Comparison of ENCODE assay signal across 13 cellular contexts in the genomic region with DNA sequence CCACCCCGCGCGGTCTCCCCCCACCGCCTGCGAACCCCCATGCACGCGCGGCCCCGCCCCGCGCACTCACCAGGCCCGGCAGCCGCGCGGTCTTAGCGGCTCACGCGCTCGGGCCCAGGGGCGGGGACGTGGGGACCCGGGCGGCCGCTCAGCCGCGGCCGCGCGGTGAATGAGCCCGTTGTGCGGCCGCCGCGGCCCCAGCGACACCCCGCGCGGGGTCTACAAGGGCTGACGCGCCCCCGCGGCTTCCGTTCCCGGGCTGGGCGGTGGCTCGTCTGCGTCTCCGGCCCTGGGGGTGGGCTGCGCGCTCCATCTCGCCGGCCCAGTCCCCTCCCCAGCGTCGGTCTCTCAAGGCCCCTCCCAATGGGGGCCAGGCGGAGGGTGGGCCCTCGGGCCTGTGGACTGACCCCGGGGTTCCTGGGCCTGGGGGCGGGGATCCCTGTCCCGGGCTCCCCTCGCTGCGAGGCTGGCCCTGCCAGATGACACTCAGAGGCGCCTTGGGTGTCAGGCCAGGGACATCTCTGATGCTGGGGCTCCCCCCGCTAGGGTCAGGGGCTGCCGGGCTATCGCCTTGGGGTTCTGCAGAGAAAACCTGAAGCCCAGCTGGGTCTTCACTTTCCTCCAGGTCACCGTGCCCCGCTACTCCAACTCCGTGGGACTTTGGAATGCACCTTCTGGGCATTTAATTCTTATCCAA. TPM values are rescaled to one million over a fixed set of nuclear protein-coding genes. Genes with fewer than 3 reads are reported as not detected.
DNase-seq lines count a peak whose midpoint lies in the region; ATAC-seq, FAIRE-seq and TF ChIP-seq lines count a peak whose summit lies in the region.
"Had no signal": no experiment of that assay in that cellular context is flagged by ENCODE, and none has a peak within 500 bp of the region (broad histone marks: within the 10 kb centered on the region; RNA-seq: fewer than 3 reads in every experiment).

No MANE protein-coding gene starts in this region.

- H3K27me3 Mint-ChIP-seq in neural progenitor cell (ENCODE audit: insufficient read depth, low read depth) (peaks cover 41% of the 10 kb centered on the region), chondrocyte (ENCODE audit: low read depth) (peaks cover 6% of the 10 kb centered on the region)

- H3K36me3 ChIP-seq in BE2C, result no peaks in the 10 kb centered on the region
- no peaks in the 10 kb centered on the region for H3K36me3 ChIP-seq in OCI-LY3 (replicated peaks; ENCODE audit: low read depth, low read length)
- H3K36me3 ChIP-seq in neural progenitor cell, result no peaks in the 10 kb centered on the region
- H3K36me3 ChIP-seq: colonic mucosa had no signal

- H4K20me1 ChIP-seq in OCI-LY3 (ENCODE audit: insufficient read depth, low read length) (no peaks in the 10 kb centered on the region), neural progenitor cell (ENCODE audit: low read depth) (peaks cover 37% of the 10 kb centered on the region)

- H3K4me1 ChIP-seq in BE2C, result no peaks in the 10 kb centered on the region
- H3K4me1 ChIP-seq in OCI-LY3 (ENCODE audit: low read length), result peaks cover 8% of the 10 kb centered on the region
- peaks cover 6% of the 10 kb centered on the region for H3K4me1 ChIP-seq in neural progenitor cell

- no peaks in the 10 kb centered on the region for H3K9me3 ChIP-seq in BE2C
- H3K9me3 ChIP-seq in OCI-LY3 (ENCODE audit: insufficient read depth, low read length), result no peaks in the 10 kb centered on the region
- no peaks in the 10 kb centered on the region for H3K9me3 ChIP-seq in neural progenitor cell (ENCODE audit: low read depth)
- H3K9me3 ChIP-seq: colonic mucosa had no signal

- TF ChIP-seq CTCF in BE2C (IDR thresholded peaks at IDR 0.05; ENCODE audit: low read depth, low read length), result no peak
- no peak for TF ChIP-seq CTCF in OCI-LY3 (IDR thresholded peaks at IDR 0.05; ENCODE audit: low read depth, low read length)
- no peak for TF ChIP-seq CTCF in neural progenitor cell (IDR thresholded peaks at IDR 0.05)
- TF ChIP-seq CTCF in chondrocyte (IDR thresholded peaks at IDR 0.05), result no peak

- FAIRE-seq in frontal cortex (lab: Jason Lieb, UNC), result no peak
- FAIRE-seq in urothelium cell line (lab: Jason Lieb, UNC), result no peak
- FAIRE-seq: TTC549 had no signal

- H2AFZ ChIP-seq in OCI-LY3 (ENCODE audit: low read depth, low read length) (no peak overlapping the region), neural progenitor cell (replicated peaks) (no peak overlapping the region)

- H3K27me3 ChIP-seq in BE2C (peaks cover 63% of the 10 kb centered on the region), OCI-LY3 (ENCODE audit: low read depth, low read length) (peaks cover 24% of the 10 kb centered on the region), neural progenitor cell (peaks cover 76% of the 10 kb centered on the region)

- H3K9me3 Mint-ChIP-seq in neural progenitor cell (peaks cover 4% of the 10 kb centered on the region), chondrocyte (ENCODE audit: low read depth) (no peaks in the 10 kb centered on the region)
- H3K9me3 Mint-ChIP-seq: HFFc6 had no signal

- H3K4me2 ChIP-seq in OCI-LY3 (ENCODE audit: low read length) (peak overlapping the region; percentile 58), neural progenitor cell (peak overlapping the region; percentile 95)

- peak; percentile 19 for DNase-seq in BE2C
- DNase-seq in frontal cortex (ENCODE audit: low spot score in 2 of 2), result peak; percentile 89 to 90
- DNase-seq in neural progenitor cell (ENCODE audit: low spot score), result peak; percentile 78
- DNase-seq in chondrocyte (ENCODE audit: low spot score), result no peak
- DNase-seq in urothelium cell line (ENCODE audit: low spot score), result no peak
- no peak for DNase-seq in kidney tubule cell (ENCODE audit: low spot score)
- DNase-seq: colonic mucosa, HFFc6, NCI-H1048, occipital lobe had no signal

- no peaks in the 10 kb centered on the region for H3F3A ChIP-seq in neural progenitor cell (ENCODE audit: low read depth)

- no peak overlapping the region for H3K4me3 ChIP-seq in BE2C (ENCODE audit: low read depth, low read length)
- H3K4me3 ChIP-seq in OCI-LY3 (ENCODE audit: low read length), result peak overlapping the region; percentile 46
- H3K4me3 ChIP-seq in neural progenitor cell, result peak overlapping the region; percentile 54
- H3K4me3 ChIP-seq: colonic mucosa had no signal

- H3K4me1 Mint-ChIP-seq in neural progenitor cell (peaks cover 11% of the 10 kb centered on the region), chondrocyte (ENCODE audit: low read depth) (peaks cover 7% of the 10 kb centered on the region)

- peaks cover 2% of the 10 kb centered on the region for H3K36me3 Mint-ChIP-seq in neural progenitor cell
- no peaks in the 10 kb centered on the region for H3K36me3 Mint-ChIP-seq in chondrocyte (ENCODE audit: low read depth)

- ATAC-seq in GM18868 (IDR thresholded peaks at IDR 0.05; ENCODE audit: unreplicated experiment), result no peak

- no peak overlapping the region for H3K27ac ChIP-seq in OCI-LY3 (ENCODE audit: low read length)
- no peak overlapping the region for H3K27ac ChIP-seq in neural progenitor cell
- H3K27ac ChIP-seq: colonic mucosa had no signal

- H3K27ac Mint-ChIP-seq in neural progenitor cell (no peak overlapping the region), chondrocyte (ENCODE audit: unreplicated experiment) (no peak overlapping the region)
- H3K27ac Mint-ChIP-seq: HFFc6 had no signal

- H3K79me2 ChIP-seq in OCI-LY3 (ENCODE audit: low read length) (no peaks in the 10 kb centered on the region), neural progenitor cell (ENCODE audit: low read depth) (no peaks in the 10 kb centered on the region)

- H3K4me3 Mint-ChIP-seq in neural progenitor cell (no peak overlapping the region), chondrocyte (ENCODE audit: unreplicated experiment) (no peak overlapping the region)
- H3K4me3 Mint-ChIP-seq: HFFc6 had no signal

- H3K9ac ChIP-seq in OCI-LY3 (ENCODE audit: low read length) (no peak overlapping the region), neural progenitor cell (no peak overlapping the region)

RNA-seq across cellular contexts. Expression of a gene that starts 4.3 kb away (rescaled TPM):
- polyA plus RNA-seq in BE2C (2012; ENCODE audit: insufficient read depth, insufficient read length, low read depth), result 1.6 TPM
- total RNA-seq in frontal cortex (2.0 TPM), neural progenitor cell (ENCODE audit: low replicate concordance) (0.19 TPM in 1 of 2 replicates, not detected in the other), chondrocyte (0.72 to 1.6 TPM (median 0.75 TPM) in 3 replicates)

RNA-seq across cellular contexts. Expression of a gene that starts 10.7 kb away (rescaled TPM):
- polyA plus RNA-seq in BE2C (2012; ENCODE audit: insufficient read depth, insufficient read length, low read depth), result 5.3 TPM
- total RNA-seq in frontal cortex (6.1 TPM), neural progenitor cell (ENCODE audit: low replicate concordance) (0.47 and 10.7 TPM in 2 replicates), chondrocyte (42.6 to 53.0 TPM (median 46.0 TPM) in 3 replicates)

RNA-seq across cellular contexts. Expression of a gene that starts 13.9 kb away (rescaled TPM):
- polyA plus RNA-seq in BE2C (2012; ENCODE audit: insufficient read depth, insufficient read length, low read depth), result 0.19 TPM
- total RNA-seq in frontal cortex (2.0 TPM), neural progenitor cell (ENCODE audit: low replicate concordance) (9.6 and 27.4 TPM in 2 replicates), chondrocyte (70.4 to 76.3 TPM (median 75.7 TPM) in 3 replicates)

RNA-seq across cellular contexts. Expression of a gene that starts 24.2 kb away (rescaled TPM):
- polyA plus RNA-seq in BE2C (2012; ENCODE audit: insufficient read depth, insufficient read length, low read depth), result 22.7 TPM
- total RNA-seq in frontal cortex, result 6.1 TPM
- total RNA-seq in neural progenitor cell (ENCODE audit: low replicate concordance), result 5.1 and 16.0 TPM in 2 replicates
- total RNA-seq in chondrocyte, result 15.4 to 18.6 TPM (median 17.2 TPM) in 3 replicates

Comparison
In these comparisons a context has a peak if more than half of its experiments do, and no peak if none do; other contexts are left out.
1. DNase-seq: peak in BE2C (single experiment), frontal cortex (2 of 2) and neural progenitor cell (single experiment); none in chondrocyte (single experiment), urothelium cell line (single experiment) and kidney tubule cell (single experiment).